15 cellular contexts compared by ENCODE assay signal in genomic region chr2:240291940-240292574, GRCh38.
DNase-seq lines count a peak whose midpoint lies in the region; ATAC-seq, FAIRE-seq and TF ChIP-seq lines count a peak whose summit lies in the region.
"Had no signal": no experiment of that assay in that cellular context is flagged by ENCODE, and none has a peak within 500 bp of the region (broad histone marks: within the 10 kb centered on the region; RNA-seq: fewer than 3 reads in every experiment).

No MANE protein-coding gene starts in this region.

- no peak for TF ChIP-seq RAD21 in HepG2 (CRISPR knock-in tag; IDR thresholded peaks at IDR 0.05)

- no peak overlapping the region for H3K9ac ChIP-seq in HepG2 (ENCODE audit: insufficient read depth, low read depth, low read length)

- peak overlapping the region in 2 of 3 experiments; percentile 24 to 61 for H3K27ac Mint-ChIP-seq in nephron
- H3K27ac Mint-ChIP-seq: CD4-positive, alpha-beta memory T cell had no signal

- no peaks in the 10 kb centered on the region for H3K79me2 ChIP-seq in HepG2 (ENCODE audit: insufficient read depth, low read length)

- H3K27ac ChIP-seq in HepG2 (ENCODE audit: extremely low read length, insufficient read depth, low read length): no peak overlapping the region
- no peak overlapping the region for H3K27ac ChIP-seq in right lobe of liver
- H3K27ac ChIP-seq in coronary artery: no peak overlapping the region
- no peak overlapping the region for H3K27ac ChIP-seq in Peyer's patch
- H3K27ac ChIP-seq: A549, C4-2B, HL-60 had no signal

- H3K27me3 ChIP-seq in HepG2 (ENCODE audit: control insufficient read depth in 1 of 2, insufficient read depth in 2 of 2, low read length in 2 of 2): peaks cover 22 to 81% of the 10 kb centered on the region in 2 experiments; a peak in 4 of 5 replicates
- H3K27me3 ChIP-seq in right lobe of liver: no peaks in the 10 kb centered on the region
- no peaks in the 10 kb centered on the region for H3K27me3 ChIP-seq in Peyer's patch
- H3K27me3 ChIP-seq: BE2C had no signal

- no peak for TF ChIP-seq EP300 in HepG2 (IDR thresholded peaks at IDR 0.05; ENCODE audit: low read depth in 2 of 2, low read length in 2 of 2)
- TF ChIP-seq EP300 in HepG2 (CRISPR knock-in tag; IDR thresholded peaks at IDR 0.05; ENCODE audit: borderline replicate concordance): no peak

- H3K4me3 ChIP-seq in HepG2 (replicated peaks in 1 of 3; ENCODE audit: insufficient read depth in 1 of 3, low read depth in 2 of 3, low read length in 3 of 3): no peak overlapping the region
- H3K4me3 ChIP-seq in right lobe of liver: no peak overlapping the region
- no peak overlapping the region for H3K4me3 ChIP-seq in coronary artery
- H3K4me3 ChIP-seq in Peyer's patch: no peak overlapping the region
- H3K4me3 ChIP-seq: A549, GM12878 had no signal

- ATAC-seq in HepG2: no peak
- ATAC-seq in right lobe of liver: no peak
- no peak for ATAC-seq in HG02852 (IDR thresholded peaks at IDR 0.05; ENCODE audit: unreplicated experiment)
- ATAC-seq: A549, GM12878, HCT116 had no signal

- no peaks in the 10 kb centered on the region for H3K4me1 ChIP-seq in HepG2 (ENCODE audit: insufficient read depth, low read length)
- H3K4me1 ChIP-seq in right lobe of liver: no peaks in the 10 kb centered on the region
- H3K4me1 ChIP-seq in Peyer's patch: no peaks in the 10 kb centered on the region
- H3K4me1 ChIP-seq: A549 had no signal

- no TSS peak for BruUV-seq in HepG2 (replicated peaks; lab: Mats Ljungman, UMichigan)

- H4K20me1 ChIP-seq in HepG2 (ENCODE audit: insufficient read depth, low read length): no peaks in the 10 kb centered on the region

- H2AFZ ChIP-seq in HepG2 (ENCODE audit: low read length): no peak overlapping the region

- FAIRE-seq in HepG2 (lab: Jason Lieb, UNC): no peak
- FAIRE-seq: A549, GM12878 had no signal

- H3K4me3 Mint-ChIP-seq in nephron: no peak overlapping the region
- H3K4me3 Mint-ChIP-seq: CD4-positive, alpha-beta memory T cell had no signal

- no peaks in the 10 kb centered on the region for H3K9me3 Mint-ChIP-seq in nephron
- H3K9me3 Mint-ChIP-seq: CD4-positive, alpha-beta memory T cell had no signal

- H3K4me1 Mint-ChIP-seq in nephron: peaks cover 57% of the 10 kb centered on the region
- H3K4me1 Mint-ChIP-seq: CD4-positive, alpha-beta memory T cell had no signal

- no peak overlapping the region for H3K4me2 ChIP-seq in HepG2 (ENCODE audit: low read depth, low read length)
- H3K4me2 ChIP-seq: A549 had no signal

- TF ChIP-seq POLR2A in HepG2 (IDR thresholded peaks at IDR 0.05; ENCODE audit: insufficient read depth in 1 of 2, low read depth in 2 of 2, low read length in 2 of 2) (no peak), right lobe of liver (IDR thresholded peaks at IDR 0.05) (no peak), Peyer's patch (IDR thresholded peaks at IDR 0.05) (no peak)

- H3K36me3 Mint-ChIP-seq in nephron (ENCODE audit: low read depth): no peaks in the 10 kb centered on the region
- H3K36me3 Mint-ChIP-seq: CD4-positive, alpha-beta memory T cell had no signal

- 16% methylated on average over 9 of the region's 9 CpGs for WGBS in HepG2 (ENCODE audit: low lambda C conversion rate)
- whole genome bisulfite sequencing in right lobe of liver (ENCODE audit: insufficient coverage, low coverage, low lambda C conversion rate, missing lambda C conversion rate): 79% methylated on average over 9 of the region's 9 CpGs

- H3K36me3 ChIP-seq in HepG2 (replicated peaks in 1 of 2; ENCODE audit: control insufficient read depth in 1 of 2, insufficient read depth in 2 of 2, low read length in 2 of 2) (no peaks in the 10 kb centered on the region), right lobe of liver (no peaks in the 10 kb centered on the region), Peyer's patch (no peaks in the 10 kb centered on the region)
- H3K36me3 ChIP-seq: BE2C had no signal

- in situ Hi-C loops in HepG2 (cut with HindIII; ENCODE audit: extremely low pct_ligation_motif_present, low pct_unique_long_range_greater_than_20kb): no loop called here

- H3K27me3 Mint-ChIP-seq in nephron (ENCODE audit: low read depth): peaks cover 21% of the 10 kb centered on the region

- no peaks in the 10 kb centered on the region for H3K9me3 ChIP-seq in HepG2 (ENCODE audit: low read length)
- no peaks in the 10 kb centered on the region for H3K9me3 ChIP-seq in right lobe of liver
- no peaks in the 10 kb centered on the region for H3K9me3 ChIP-seq in Peyer's patch
- H3K9me3 ChIP-seq: A549, BE2C had no signal

- TF ChIP-seq CTCF in HepG2 (CRISPR knock-in tag; IDR thresholded peaks at IDR 0.05) (no peak), right lobe of liver (IDR thresholded peaks at IDR 0.05) (no peak), coronary artery (IDR thresholded peaks at IDR 0.05) (no peak), nephron (IDR thresholded peaks at IDR 0.05; ENCODE audit: unreplicated experiment in 3 of 3) (no peak), Peyer's patch (IDR thresholded peaks at IDR 0.05) (no peak)

- no peak for DNase-seq in HepG2 (ENCODE audit: low spot score)
- no peak for DNase-seq in right lobe of liver
- DNase-seq in coronary artery (ENCODE audit: low spot score): peak; percentile 53
- DNase-seq in dermis blood vessel endothelial cell: no peak
- no peak for DNase-seq in Peyer's patch
- DNase-seq: BE2C; CD4-positive, alpha-beta memory T cell; DMS79 had no signal

- intact Hi-C loops in HepG2 (cut with micrococcal nuclease; ENCODE audit: unreplicated experiment) (no loop called here), right lobe of liver (cut with DNase I) (no loop called here)

- POLR2A ChIA-PET in HepG2 (lab: Yijun Ruan, JAX): no interaction called here

- CTCF ChIA-PET in HepG2 (lab: Yijun Ruan, JAX; ENCODE audit: low intra/inter-chr PET ratio, low total read pairs): no interaction called here

TF ChIP-seq in HepG2, 621 proteins besides CTCF, POLR2A, EP300 and RAD21:
- TF ChIP-seq RFX5 (IDR thresholded peaks at IDR 0.05; ENCODE audit: low read depth, low read length) (no peak), EZH2 (conservative IDR thresholded peaks at IDR 0.05; ENCODE audit: low read depth, low read length) (0 out of 2 replicates have a peak, but pooled peaks have one; percentile 47)
